Comparison of ENCODE assay signal across 9 cellular contexts in the genomic region with DNA sequence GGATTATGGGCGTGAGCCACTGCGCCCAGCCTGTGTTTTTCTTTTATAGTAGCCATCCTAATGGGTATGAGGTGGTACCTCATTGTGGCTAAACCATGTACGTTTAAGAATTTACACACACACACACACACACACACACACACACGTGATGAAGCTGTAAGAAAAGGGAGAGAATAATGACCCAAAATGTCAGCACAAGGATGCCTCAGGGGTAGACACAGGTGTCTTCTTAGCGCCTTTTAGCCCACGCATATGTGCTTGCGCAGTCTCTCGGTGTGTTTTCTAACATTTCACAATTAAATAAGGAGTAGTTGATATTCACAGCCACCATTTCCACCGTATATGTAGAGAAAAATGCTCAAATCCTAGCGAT. TPM values are rescaled to one million over a fixed set of nuclear protein-coding genes. Genes with fewer than 3 reads are reported as not detected.
DNase-seq lines count a peak whose midpoint lies in the region; ATAC-seq and TF ChIP-seq lines count a peak whose summit lies in the region.
"Had no signal": no experiment of that assay in that cellular context is flagged by ENCODE, and none has a peak within 500 bp of the region (broad histone marks: within the 10 kb centered on the region; RNA-seq: fewer than 3 reads in every experiment).

No MANE protein-coding gene starts in this region.

- no peak for ATAC-seq in SK-N-SH treated with all-trans-retinoic acid at 6 μM for 48 hours
- no peak for ATAC-seq in T-helper 17 cell
- no peak for ATAC-seq in GM19395 (IDR thresholded peaks at IDR 0.05; ENCODE audit: unreplicated experiment)

- no peak for TF ChIP-seq RAD21 in SK-N-SH (IDR thresholded peaks at IDR 0.05; ENCODE audit: low read length)

- H3K36me3 Mint-ChIP-seq in T-helper 17 cell (ENCODE audit: low read depth) = no peaks in the 10 kb centered on the region

- TF ChIP-seq CTCF in SK-N-SH (IDR thresholded peaks at IDR 0.05) (no peak), fibroblast of villous mesenchyme (IDR thresholded peaks at IDR 0.05; ENCODE audit: insufficient read depth, low read depth, low read length) (no peak)

- H3K9me2 ChIP-seq in SK-N-SH = no peaks in the 10 kb centered on the region

- H3K9me3 ChIP-seq in SK-N-SH = no peaks in the 10 kb centered on the region
- H3K9me3 ChIP-seq in T-helper 17 cell (ENCODE audit: control insufficient read depth, low read length, poor library complexity, severe bottlenecking) = no peaks in the 10 kb centered on the region
- no peaks in the 10 kb centered on the region for H3K9me3 ChIP-seq in skeletal muscle tissue (ENCODE audit: control insufficient read depth in 3 of 3, low read length in 3 of 3)

- no peaks in the 10 kb centered on the region for H3F3A ChIP-seq in SK-N-SH (replicated peaks; ENCODE audit: insufficient read depth)

- H3K9ac ChIP-seq in SK-N-SH (peak overlapping the region; percentile 66), skeletal muscle tissue (ENCODE audit: low read depth in 1 of 3, low read length in 3 of 3) (peak overlapping the region; percentile 65 to 83 (median 69))

- no peaks in the 10 kb centered on the region for H3K27me3 ChIP-seq in SK-N-SH (ENCODE audit: insufficient read depth)
- H3K27me3 ChIP-seq in skeletal muscle tissue (ENCODE audit: control insufficient read depth in 3 of 3, insufficient read depth in 3 of 3, low read length in 3 of 3) = peaks cover 6 to 14% (median 8%) of the 10 kb centered on the region in 3 donors

- peak overlapping the region; percentile 26 for H2AFZ ChIP-seq in SK-N-SH (ENCODE audit: low read depth)

- TF ChIP-seq EP300 in SK-N-SH (IDR thresholded peaks at IDR 0.05; ENCODE audit: borderline replicate concordance in 1 of 2, low read depth in 1 of 2, low read length in 1 of 2) = no peak

- H4K20me1 ChIP-seq in SK-N-SH (ENCODE audit: insufficient read depth) = peaks cover 31% of the 10 kb centered on the region

- CTCF ChIA-PET in SK-N-SH (lab: Yijun Ruan, JAX) = interaction anchor here (0.6 to 1.9 kb wide), 2 partner anchors 11 to 368 kb away, joined by 3 to 21 read pairs; partner anchors contain the start of gene KRTAP12-2

- peaks cover 39% of the 10 kb centered on the region for H3K4me1 Mint-ChIP-seq in T-helper 17 cell

- 56% methylated on average over 10 of the region's 10 CpGs for WGBS in SK-N-SH (ENCODE audit: low lambda C conversion rate)

- H3K4me1 ChIP-seq in SK-N-SH (ENCODE audit: control insufficient read depth in 1 of 2, insufficient read depth in 2 of 2, low read depth in 1 of 2, low read length in 1 of 2) (peaks cover 3 to 17% of the 10 kb centered on the region in 2 experiments; a peak in 1 of 4 replicates), skeletal muscle tissue (ENCODE audit: control insufficient read depth in 3 of 3, insufficient read depth in 3 of 3, low read length in 3 of 3) (peaks cover 38 to 46% (median 44%) of the 10 kb centered on the region in 3 donors)

- POLR2A ChIA-PET in SK-N-SH (lab: Yijun Ruan, JAX) = no interaction called here

- no peak for DNase-seq in SK-N-SH
- DNase-seq in T-helper 17 cell = no peak
- no peak for DNase-seq in fibroblast of villous mesenchyme (ENCODE audit: low read depth)
- no peak for DNase-seq in NCI-H1417 treated with DMSO at 0.1 percent for 48 hours (lab: John Stamatoyannopoulos, UW)
- no peak for DNase-seq in DMS114 treated with DMSO at 0.1 percent for 48 hours (lab: John Stamatoyannopoulos, UW; ENCODE audit: unreplicated experiment)

- H3K4me3 Mint-ChIP-seq in T-helper 17 cell = peak overlapping the region; percentile 88

- no peaks in the 10 kb centered on the region for H3K27me3 Mint-ChIP-seq in T-helper 17 cell

- H3K4me3 ChIP-seq in SK-N-SH (ENCODE audit: low read depth in 2 of 2, low read length in 1 of 2) (peak overlapping the region; percentile 66 to 77), fibroblast of villous mesenchyme (ENCODE audit: low read depth, low read length) (peak overlapping the region; percentile 75), skeletal muscle tissue (ENCODE audit: low read length in 3 of 3) (peak overlapping the region; percentile 59 to 71 (median 69))

- H3K27ac ChIP-seq in SK-N-SH (ENCODE audit: low read depth in 2 of 2, low read length in 1 of 2) (peak overlapping the region; percentile 62 to 64; a peak in 2 of 4 replicates), skeletal muscle tissue (ENCODE audit: low read depth, low read length) (peak overlapping the region; percentile 79)

- H3K4me2 ChIP-seq in SK-N-SH = peak overlapping the region; percentile 89

- peak overlapping the region; percentile 89 for H3K27ac Mint-ChIP-seq in T-helper 17 cell

- H3K36me3 ChIP-seq in SK-N-SH (replicated peaks in 1 of 2; ENCODE audit: control insufficient read depth in 1 of 2, insufficient read depth in 2 of 2, low read length in 1 of 2) = no peaks in the 10 kb centered on the region
- no peaks in the 10 kb centered on the region for H3K36me3 ChIP-seq in skeletal muscle tissue (ENCODE audit: control insufficient read depth in 3 of 3, insufficient read depth in 3 of 3, low read length in 3 of 3)

- peaks cover 39% of the 10 kb centered on the region for H3K79me2 ChIP-seq in SK-N-SH (ENCODE audit: insufficient read depth)

TF ChIP-seq in SK-N-SH, 30 proteins besides CTCF, POLR2A, EP300 and RAD21 (continues in another document):
- no peak for TF ChIP-seq RCOR1 (IDR thresholded peaks at IDR 0.05; ENCODE audit: low read length)
- no peak for TF ChIP-seq CHD2 (IDR thresholded peaks at IDR 0.05; ENCODE audit: low read length, partially characterized antibody)
- TF ChIP-seq, protein P1, sequence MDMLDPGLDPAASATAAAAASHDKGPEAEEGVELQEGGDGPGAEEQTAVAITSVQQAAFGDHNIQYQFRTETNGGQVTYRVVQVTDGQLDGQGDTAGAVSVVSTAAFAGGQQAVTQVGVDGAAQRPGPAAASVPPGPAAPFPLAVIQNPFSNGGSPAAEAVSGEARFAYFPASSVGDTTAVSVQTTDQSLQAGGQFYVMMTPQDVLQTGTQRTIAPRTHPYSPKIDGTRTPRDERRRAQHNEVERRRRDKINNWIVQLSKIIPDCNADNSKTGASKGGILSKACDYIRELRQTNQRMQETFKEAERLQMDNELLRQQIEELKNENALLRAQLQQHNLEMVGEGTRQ (IDR thresholded peaks at IDR 0.05; ENCODE audit: borderline replicate concordance, low read depth, low read length) = no peak
- no peak for TF ChIP-seq TEAD4 (IDR thresholded peaks at IDR 0.05; ENCODE audit: borderline replicate concordance, insufficient read depth)
- no peak for TF ChIP-seq SIN3A (IDR thresholded peaks at IDR 0.05; ENCODE audit: borderline replicate concordance, low read depth, low read length)
- TF ChIP-seq TAF1 (IDR thresholded peaks at IDR 0.05; ENCODE audit: borderline replicate concordance, low read depth, low read length) = no peak
- no peak for TF ChIP-seq MAX (IDR thresholded peaks at IDR 0.05; ENCODE audit: low read depth)

TF ChIP-seq in SK-N-SH treated with all-trans-retinoic acid at 6 μM for 48 hours, 23 proteins besides CTCF, POLR2A, EP300 and RAD21 (continues in another document):
- no peak for TF ChIP-seq BACH2 (CRISPR knock-in tag; IDR thresholded peaks at IDR 0.05; ENCODE audit: borderline replicate concordance)
- TF ChIP-seq ZC3H10 (CRISPR knock-in tag; IDR thresholded peaks at IDR 0.05) = no peak
- TF ChIP-seq PATZ1 (CRISPR knock-in tag; IDR thresholded peaks at IDR 0.05; ENCODE audit: borderline replicate concordance) = no peak
- TF ChIP-seq ARNTL (CRISPR knock-in tag; IDR thresholded peaks at IDR 0.05; ENCODE audit: borderline replicate concordance, low read depth) = no peak
- TF ChIP-seq TCF4 (CRISPR knock-in tag; IDR thresholded peaks at IDR 0.05; ENCODE audit: borderline replicate concordance) = no peak
- TF ChIP-seq RARB (CRISPR knock-in tag; IDR thresholded peaks at IDR 0.05) = no peak
- no peak for TF ChIP-seq ZNF565 (CRISPR knock-in tag; conservative IDR thresholded peaks at IDR 0.05; ENCODE audit: low read depth)
- no peak for TF ChIP-seq ZFP3 (CRISPR knock-in tag; IDR thresholded peaks at IDR 0.05)

RNA-seq across cellular contexts. Expression of gene PFKL, which starts 0.8 kb away (rescaled TPM):
- polyA plus RNA-seq in SK-N-SH (2012; rRNA removed) = 107 and 118 TPM in 2 replicates
- 39.2 and 63.5 TPM in 2 replicates for polyA plus RNA-seq in SK-N-SH (2012; cell fraction: cytosol; rRNA removed)
- 260 and 292 TPM in 2 replicates for polyA plus RNA-seq in SK-N-SH (2012; cell fraction: nucleus; rRNA removed)
- 100 to 1,000 TPM; 132 to 176 TPM for total RNA-seq in T-helper 17 cell
- total RNA-seq in fibroblast of villous mesenchyme = 106 and 109 TPM in 2 replicates
- 72.0 TPM for total RNA-seq in skeletal muscle tissue

RNA-seq across cellular contexts. Expression of gene AIRE, which starts 13.4 kb away (rescaled TPM):
- not detected in 2 replicates for polyA plus RNA-seq in SK-N-SH (2012; rRNA removed)
- polyA plus RNA-seq in SK-N-SH (2012; cell fraction: cytosol; rRNA removed) = not detected in 2 replicates
- polyA plus RNA-seq in SK-N-SH (2012; cell fraction: nucleus; rRNA removed) = 0.04 and 0.07 TPM in 2 replicates
- 1 to 10 TPM; 1.4 to 3.4 TPM for total RNA-seq in T-helper 17 cell
- under 0.01 TPM in 1 of 2 replicates, not detected in the other for total RNA-seq in fibroblast of villous mesenchyme
- total RNA-seq in skeletal muscle tissue = not detected
- total RNA-seq: dermis microvascular lymphatic vessel endothelial cell had no signal

RNA-seq across cellular contexts. Expression of gene DNMT3L, which starts 37.4 kb away (rescaled TPM):
- not detected in 2 replicates for polyA plus RNA-seq in SK-N-SH (2012; rRNA removed)
- not detected in 2 replicates for polyA plus RNA-seq in SK-N-SH (2012; cell fraction: cytosol; rRNA removed)
- polyA plus RNA-seq in SK-N-SH (2012; cell fraction: nucleus; rRNA removed) = not detected in 2 replicates
- not detected for total RNA-seq in T-helper 17 cell
- not detected in 2 replicates for total RNA-seq in fibroblast of villous mesenchyme
- not detected for total RNA-seq in skeletal muscle tissue
- total RNA-seq: dermis microvascular lymphatic vessel endothelial cell had no signal

RNA-seq across cellular contexts. Expression of gene CFAP410, which starts 40.1 kb away (rescaled TPM):
- polyA plus RNA-seq in SK-N-SH (2012; rRNA removed) = 18.0 and 19.2 TPM in 2 replicates
- 5.8 and 11.3 TPM in 2 replicates for polyA plus RNA-seq in SK-N-SH (2012; cell fraction: cytosol; rRNA removed)
- 61.8 and 97.0 TPM in 2 replicates for polyA plus RNA-seq in SK-N-SH (2012; cell fraction: nucleus; rRNA removed)
- total RNA-seq in T-helper 17 cell (10 to 100 TPM; 48.0 to 54.2 TPM), fibroblast of villous mesenchyme (9.5 and 17.4 TPM in 2 replicates), skeletal muscle tissue (11.0 TPM)

RNA-seq across cellular contexts. Expression of gene TRPM2, which starts 54.4 kb away (rescaled TPM):
- polyA plus RNA-seq in SK-N-SH (2012; rRNA removed) = not detected in 2 replicates
- polyA plus RNA-seq in SK-N-SH (2012; cell fraction: cytosol; rRNA removed) = not detected in 2 replicates
- 0.02 TPM in 1 of 2 replicates, not detected in the other for polyA plus RNA-seq in SK-N-SH (2012; cell fraction: nucleus; rRNA removed)
- total RNA-seq in T-helper 17 cell = 10 to 100 TPM in 1 of 2 donors, 1 to 10 TPM in 1; 2.7 to 26.1 TPM
- total RNA-seq in fibroblast of villous mesenchyme = under 0.01 and 0.32 TPM in 2 replicates
- total RNA-seq in skeletal muscle tissue = 1.6 TPM
